10 cellular contexts compared by ENCODE assay signal in genomic region chr12:131604146-131604844, GRCh38.
A peak's percentile ranks its signal among the peaks of the same experiment; 100 is the strongest.
DNase-seq lines count a peak whose midpoint lies in the region; ATAC-seq and TF ChIP-seq lines count a peak whose summit lies in the region.
"Had no signal": no experiment of that assay in that cellular context is flagged by ENCODE, and none has a peak within 500 bp of the region (broad histone marks: within the 10 kb centered on the region; RNA-seq: fewer than 3 reads in every experiment).

No MANE protein-coding gene starts in this region.

- dilution Hi-C loops in mammary epithelial cell (cut with HindIII; ENCODE audit: low sequenced_read_pairs) = no loop called here

- 49% methylated on average over 21 of the region's 21 CpGs for WGBS in mammary epithelial cell (ENCODE audit: low coverage, missing lambda C conversion rate)

- peak; percentile 35 for ATAC-seq in GM18502 (IDR thresholded peaks at IDR 0.05; ENCODE audit: poor library complexity, unreplicated experiment)
- ATAC-seq in GM21786 (IDR thresholded peaks at IDR 0.05; ENCODE audit: unreplicated experiment) = no peak

- H3K4me2 ChIP-seq in mammary epithelial cell (ENCODE audit: insufficient read depth, low read depth, low read length) = no peak overlapping the region

- H3K27me3 ChIP-seq in mammary epithelial cell (ENCODE audit: insufficient read depth, low read length) = no peaks in the 10 kb centered on the region

- BruUV-seq in mammary epithelial cell (replicated peaks; lab: Mats Ljungman, UMichigan) = no TSS peak

- in situ Hi-C loops in mammary epithelial cell (cut with MboI; ENCODE audit: low sequenced_read_pairs in 2 of 2) = no loop called here

- no peak overlapping the region for H3K9ac ChIP-seq in mammary epithelial cell (ENCODE audit: insufficient read depth, low read length)

- H3K4me3 ChIP-seq in mammary epithelial cell (replicated peaks in 1 of 3; ENCODE audit: insufficient read depth in 1 of 3, low read depth in 2 of 3, low read length in 3 of 3) = no peak overlapping the region

- H3K9me3 ChIP-seq in mammary epithelial cell (replicated peaks; ENCODE audit: insufficient read depth, low read length) = peaks cover 2% of the 10 kb centered on the region

- H4K20me1 ChIP-seq in mammary epithelial cell (ENCODE audit: insufficient read depth, low read length) = no peaks in the 10 kb centered on the region

- H3K4me1 ChIP-seq in mammary epithelial cell (ENCODE audit: insufficient read depth, low read length) = no peaks in the 10 kb centered on the region

- TF ChIP-seq CTCF in mammary epithelial cell (conservative IDR thresholded peaks at IDR 0.05 in 1 of 2, IDR thresholded peaks at IDR 0.05 in 1 of 2; ENCODE audit: extremely low read depth in 1 of 2, insufficient read depth in 1 of 2, low read depth in 1 of 2, low read length in 2 of 2) (no peak), RWPE1 (conservative IDR thresholded peaks at IDR 0.05; ENCODE audit: low read depth) (no peak)

- H3K79me2 ChIP-seq in mammary epithelial cell (ENCODE audit: insufficient read depth, low read length) = no peaks in the 10 kb centered on the region

- intact Hi-C loops in mammary epithelial cell (cut with micrococcal nuclease) = no loop called here

- H2AFZ ChIP-seq in mammary epithelial cell (ENCODE audit: low read depth, low read length) = no peak overlapping the region

- no peaks in the 10 kb centered on the region for H3K36me3 ChIP-seq in mammary epithelial cell (ENCODE audit: insufficient read depth, low read length)

- CTCF ChIA-PET in mammary epithelial cell (lab: Charles Lee; ENCODE audit: low non-redundant PET) = no interaction called here
- CTCF ChIA-PET in RWPE1 (lab: Yijun Ruan, JAX) = interaction anchor here (0.9 kb wide), 1 partner anchor 226 kb away, joined by 3 read pairs; no protein-coding TSS in a partner anchor

- DNase-seq in NOMO-1 (lab: John Stamatoyannopoulos, UW; ENCODE audit: unreplicated experiment in 2 of 2) (peak; percentile 77 to 79), retina (peak; percentile 68), mammary epithelial cell (no peak), RWPE1 (ENCODE audit: low spot score) (no peak), epidermal melanocyte (ENCODE audit: insufficient read length, low spot score) (no peak)
- DNase-seq in activated effector memory CD4-positive, alpha-beta T cell treated with anti-CD3 and anti-CD28 coated beads, Interleukin-2, amount 50 U/mL, for 16 hours = peak; percentile 74
- DNase-seq: caudate nucleus, trophoblast cell had no signal

- POLR2A ChIA-PET in RWPE1 (lab: Yijun Ruan, JAX; ENCODE audit: low non-redundant PET) = no interaction called here

- H3K27ac ChIP-seq in mammary epithelial cell (ENCODE audit: insufficient read depth, low read depth, low read length) (no peak overlapping the region), RWPE1 (no peak overlapping the region)

Comparison
In these comparisons a context has a peak if more than half of its experiments do, and no peak if none do; other contexts are left out.
1. DNase-seq: peak in NOMO-1 (2 of 2), activated effector memory CD4-positive, alpha-beta T cell treated with anti-CD3 and anti-CD28 coated beads, Interleukin-2, amount 50 U/mL, for 16 hours (single experiment) and retina (single experiment); none in mammary epithelial cell (single experiment), RWPE1 (single experiment) and epidermal melanocyte (single experiment).